ENCODE assay signal across 20 cellular contexts in genomic region chr5:61941637-61942036, GRCh38.
"Had no signal": no experiment of that assay in that cellular context is flagged by ENCODE, and none has a peak within 500 bp of the region (broad histone marks: within the 10 kb centered on the region; RNA-seq: fewer than 3 reads in every experiment).

No MANE protein-coding gene starts in this region.

- ATAC-seq: activated CD4-positive, alpha-beta T cell treated with anti-CD3 and anti-CD28 coated beads for 36 hours; gastroesophageal sphincter; naive thymus-derived CD4-positive, alpha-beta T cell; right lobe of liver; stimulated activated naive CD8-positive, alpha-beta T cell treated with anti-CD3 and anti-CD28 coated beads, Interleukin-15, Interleukin-2, amounts not matched to agents 100 U/mL and 50 U/mL, for 24 hours; T-cell had no signal

- H3K27ac ChIP-seq: colonic mucosa, gastroesophageal sphincter, hepatocyte, neutrophil, right lobe of liver, testis, VCaP had no signal

- H3K36me3 ChIP-seq: colonic mucosa, gastroesophageal sphincter, neutrophil, right lobe of liver had no signal

- H3K9me3 ChIP-seq: colonic mucosa, gastroesophageal sphincter, neutrophil, right lobe of liver, testis had no signal

- H3K4me3 ChIP-seq: colonic mucosa, gastroesophageal sphincter, hepatocyte, right lobe of liver, testis had no signal

- H3K27me3 ChIP-seq: colonic mucosa, gastroesophageal sphincter, hepatocyte, neutrophil, right lobe of liver, testis had no signal

- H3K4me1 ChIP-seq: colonic mucosa, gastroesophageal sphincter, right lobe of liver, testis had no signal

- DNase-seq: activated CD4-positive, alpha-beta memory T cell treated with anti-CD3 and anti-CD28 coated beads, Interleukin-2, amount 10 ng/mL, durations not matched to agents 7 days and 5 days; activated CD4-positive, alpha-beta T cell treated with anti-CD3 and anti-CD28 coated beads for 36 hours; activated gamma-delta T cell treated with Interleukin-2 at 50 U/mL for 16 hours; activated naive CD8-positive, alpha-beta T cell treated with anti-CD3 and anti-CD28 coated beads, Interleukin-2, amount 10 ng/mL, durations not matched to agents 7 days and 5 days; activated T-cell treated with anti-CD3 and anti-CD28 coated beads, Interleukin-2, amount 50 U/mL, for 48 hours; aorta; colonic mucosa; effector CD4-positive, alpha-beta T cell; kidney glomerular epithelial cell; naive thymus-derived CD4-positive, alpha-beta T cell; right lobe of liver; stimulated activated CD4-positive, alpha-beta T cell treated with anti-CD3 and anti-CD28 coated beads, Interleukin-12 subunit alpha, Interleukin-12 subunit beta, amount 100 ng/mL, for 4 hours; stimulated activated naive CD8-positive, alpha-beta T cell treated with anti-CD3 and anti-CD28 coated beads, Interleukin-15, Interleukin-2, amounts not matched to agents 100 U/mL and 50 U/mL, for 24 hours; T-cell; T1000; testis had no signal
